In genomic region chr10:100531761-100532160, GRCh38 we compare ENCODE assay signal across 29 cellular contexts. TPM values are rescaled to one million over a fixed set of nuclear protein-coding genes. Genes with fewer than 3 reads are reported as not detected.
A peak's percentile ranks its signal among the peaks of the same experiment; 100 is the strongest.
DNase-seq lines count a peak whose midpoint lies in the region; ATAC-seq and TF ChIP-seq lines count a peak whose summit lies in the region.
"Had no signal": no experiment of that assay in that cellular context is flagged by ENCODE, and none has a peak within 500 bp of the region (broad histone marks: within the 10 kb centered on the region; RNA-seq: fewer than 3 reads in every experiment).

No MANE protein-coding gene starts in this region.

- TF ChIP-seq CTCF in activated CD8-positive, alpha-beta T cell treated with anti-CD3 and anti-CD28 coated beads for 36 hours (IDR thresholded peaks at IDR 0.05): no peak

- POLR2A ChIA-PET in activated CD8-positive, alpha-beta T cell treated with anti-CD3 and anti-CD28 coated beads for 36 hours (lab: Charles Lee): interaction anchor here (0.6 to 1.1 kb wide), 2 partner anchors 35 to 184 kb away, joined by 3 read pairs; no protein-coding TSS in a partner anchor
- POLR2A ChIA-PET in activated CD8-positive, alpha-beta T cell treated with anti-CD3 and anti-CD28 coated beads, Interleukin-2, amount 10 ng/mL, durations not matched to agents 7 days and 5 days (lab: Charles Lee): no interaction called here
- POLR2A ChIA-PET in activated CD4-positive, alpha-beta memory T cell treated with anti-CD3 and anti-CD28 coated beads for 36 hours (lab: Charles Lee): no interaction called here

- intact Hi-C loops in activated CD8-positive, alpha-beta T cell treated with anti-CD3 and anti-CD28 coated beads for 36 hours (cut with micrococcal nuclease): no loop called here
- intact Hi-C loops in activated CD4-positive, alpha-beta memory T cell treated with anti-CD3 and anti-CD28 coated beads for 36 hours (cut with micrococcal nuclease): no loop called here

- CTCF ChIA-PET in activated CD8-positive, alpha-beta T cell treated with anti-CD3 and anti-CD28 coated beads for 36 hours (lab: Charles Lee): interaction anchor here (1.3 to 1.9 kb wide), 2 partner anchors 13 to 185 kb away, joined by 3 to 5 read pairs; partner anchors contain the start of gene SCD
- CTCF ChIA-PET in activated CD8-positive, alpha-beta T cell treated with anti-CD3 and anti-CD28 coated beads, Interleukin-2, amount 10 ng/mL, durations not matched to agents 7 days and 5 days (lab: Charles Lee): interaction anchor here (2.9 kb wide), 1 partner anchor 50 kb away, joined by 10 read pairs; no protein-coding TSS in a partner anchor
- CTCF ChIA-PET in activated CD4-positive, alpha-beta memory T cell treated with anti-CD3 and anti-CD28 coated beads for 36 hours (lab: Charles Lee): interaction anchor here (4.7 kb wide), 1 partner anchor 22 kb away, joined by 46 read pairs; no protein-coding TSS in a partner anchor

- peak; percentile 15 for ATAC-seq in activated CD8-positive, alpha-beta T cell treated with anti-CD3 and anti-CD28 coated beads for 36 hours
- no peak for ATAC-seq in activated CD8-positive, alpha-beta T cell treated with anti-CD3 and anti-CD28 coated beads, Interleukin-2, amount 10 ng/mL, durations not matched to agents 7 days and 5 days
- no peak for ATAC-seq in natural killer cell treated with Interleukin-12 subunit alpha and Interleukin-12 subunit beta and Interleukin-15 and Interleukin-18, amount 100 ng/mL, for 72 hours
- ATAC-seq in HG02588 (IDR thresholded peaks at IDR 0.05; ENCODE audit: unreplicated experiment) (no peak), HG03045 (IDR thresholded peaks at IDR 0.05; ENCODE audit: unreplicated experiment) (no peak)
- ATAC-seq: gastroesophageal sphincter, GM23338, SK-N-SH treated with all-trans-retinoic acid at 6 μM for 48 hours, upper lobe of right lung, WTC11 had no signal

- no peaks in the 10 kb centered on the region for H3K27me3 Mint-ChIP-seq in activated CD8-positive, alpha-beta T cell treated with anti-CD3 and anti-CD28 coated beads for 36 hours
- H3K27me3 Mint-ChIP-seq in activated CD8-positive, alpha-beta T cell treated with anti-CD3 and anti-CD28 coated beads, Interleukin-2, amount 10 ng/mL, durations not matched to agents 7 days and 5 days (ENCODE audit: low read depth): no peaks in the 10 kb centered on the region
- H3K27me3 Mint-ChIP-seq in activated CD4-positive, alpha-beta memory T cell treated with anti-CD3 and anti-CD28 coated beads for 36 hours: no peaks in the 10 kb centered on the region
- H3K27me3 Mint-ChIP-seq in natural killer cell treated with Interleukin-12 subunit alpha and Interleukin-12 subunit beta and Interleukin-15 and Interleukin-18, amount 100 ng/mL, for 72 hours: no peaks in the 10 kb centered on the region
- H3K27me3 Mint-ChIP-seq: B cell; dendritic cell treated with granulocyte-macrophage colony-stimulating factor and Interleukin-4, amounts not matched to agents 40 ng/mL and 50 ng/mL, for 4 days; naive B cell had no signal

- peaks cover 24% of the 10 kb centered on the region for H3K4me1 Mint-ChIP-seq in activated CD8-positive, alpha-beta T cell treated with anti-CD3 and anti-CD28 coated beads for 36 hours (ENCODE audit: low read depth)
- H3K4me1 Mint-ChIP-seq in activated CD8-positive, alpha-beta T cell treated with anti-CD3 and anti-CD28 coated beads, Interleukin-2, amount 10 ng/mL, durations not matched to agents 7 days and 5 days (ENCODE audit: low read depth): peaks cover 35% of the 10 kb centered on the region
- H3K4me1 Mint-ChIP-seq in activated CD4-positive, alpha-beta memory T cell treated with anti-CD3 and anti-CD28 coated beads for 36 hours (ENCODE audit: low read depth): peaks cover 36% of the 10 kb centered on the region
- H3K4me1 Mint-ChIP-seq in natural killer cell treated with Interleukin-12 subunit alpha and Interleukin-12 subunit beta and Interleukin-15 and Interleukin-18, amount 100 ng/mL, for 72 hours (ENCODE audit: low read depth in 2 of 2): peaks cover 23 to 30% of the 10 kb centered on the region in 2 donors

- H3K36me3 Mint-ChIP-seq in activated CD8-positive, alpha-beta T cell treated with anti-CD3 and anti-CD28 coated beads for 36 hours (ENCODE audit: low read depth): peaks cover 25% of the 10 kb centered on the region
- H3K36me3 Mint-ChIP-seq in activated CD8-positive, alpha-beta T cell treated with anti-CD3 and anti-CD28 coated beads, Interleukin-2, amount 10 ng/mL, durations not matched to agents 7 days and 5 days (ENCODE audit: low read depth): peaks cover 22% of the 10 kb centered on the region
- H3K36me3 Mint-ChIP-seq in activated CD4-positive, alpha-beta memory T cell treated with anti-CD3 and anti-CD28 coated beads for 36 hours: peaks cover 19% of the 10 kb centered on the region
- peaks cover 12% of the 10 kb centered on the region for H3K36me3 Mint-ChIP-seq in natural killer cell treated with Interleukin-12 subunit alpha and Interleukin-12 subunit beta and Interleukin-15 and Interleukin-18, amount 100 ng/mL, for 72 hours

- no peaks in the 10 kb centered on the region for H3K9me3 Mint-ChIP-seq in activated CD8-positive, alpha-beta T cell treated with anti-CD3 and anti-CD28 coated beads for 36 hours
- H3K9me3 Mint-ChIP-seq in activated CD8-positive, alpha-beta T cell treated with anti-CD3 and anti-CD28 coated beads, Interleukin-2, amount 10 ng/mL, durations not matched to agents 7 days and 5 days (ENCODE audit: insufficient read depth): no peaks in the 10 kb centered on the region
- H3K9me3 Mint-ChIP-seq in activated CD4-positive, alpha-beta memory T cell treated with anti-CD3 and anti-CD28 coated beads for 36 hours: no peaks in the 10 kb centered on the region
- H3K9me3 Mint-ChIP-seq in natural killer cell treated with Interleukin-12 subunit alpha and Interleukin-12 subunit beta and Interleukin-15 and Interleukin-18, amount 100 ng/mL, for 72 hours: no peaks in the 10 kb centered on the region
- H3K9me3 Mint-ChIP-seq: dendritic cell treated with granulocyte-macrophage colony-stimulating factor and Interleukin-4, amounts not matched to agents 40 ng/mL and 50 ng/mL, for 4 days; GM23338; naive B cell; WTC11 had no signal

- H3K27ac Mint-ChIP-seq in activated CD8-positive, alpha-beta T cell treated with anti-CD3 and anti-CD28 coated beads for 36 hours: peak overlapping the region; percentile 63
- H3K27ac Mint-ChIP-seq in activated CD8-positive, alpha-beta T cell treated with anti-CD3 and anti-CD28 coated beads, Interleukin-2, amount 10 ng/mL, durations not matched to agents 7 days and 5 days: no peak overlapping the region
- peak overlapping the region; percentile 33 for H3K27ac Mint-ChIP-seq in activated CD4-positive, alpha-beta memory T cell treated with anti-CD3 and anti-CD28 coated beads for 36 hours
- H3K27ac Mint-ChIP-seq in natural killer cell treated with Interleukin-12 subunit alpha and Interleukin-12 subunit beta and Interleukin-15 and Interleukin-18, amount 100 ng/mL, for 72 hours: peak overlapping the region in 1 of 2 donors; percentile 80
- H3K27ac Mint-ChIP-seq: B cell; dendritic cell treated with granulocyte-macrophage colony-stimulating factor and Interleukin-4, amounts not matched to agents 40 ng/mL and 50 ng/mL, for 4 days; GM23338; naive B cell; WTC11 had no signal

- H3K4me3 Mint-ChIP-seq in activated CD8-positive, alpha-beta T cell treated with anti-CD3 and anti-CD28 coated beads for 36 hours: no peak overlapping the region
- H3K4me3 Mint-ChIP-seq in activated CD8-positive, alpha-beta T cell treated with anti-CD3 and anti-CD28 coated beads, Interleukin-2, amount 10 ng/mL, durations not matched to agents 7 days and 5 days: no peak overlapping the region
- H3K4me3 Mint-ChIP-seq in activated CD4-positive, alpha-beta memory T cell treated with anti-CD3 and anti-CD28 coated beads for 36 hours: no peak overlapping the region
- peak overlapping the region; percentile 17 for H3K4me3 Mint-ChIP-seq in natural killer cell treated with Interleukin-12 subunit alpha and Interleukin-12 subunit beta and Interleukin-15 and Interleukin-18, amount 100 ng/mL, for 72 hours
- H3K4me3 Mint-ChIP-seq: B cell; dendritic cell treated with granulocyte-macrophage colony-stimulating factor and Interleukin-4, amounts not matched to agents 40 ng/mL and 50 ng/mL, for 4 days; GM23338; WTC11 had no signal

- no peak for DNase-seq in activated CD8-positive, alpha-beta T cell treated with anti-CD3 and anti-CD28 coated beads for 36 hours
- no peak for DNase-seq in activated CD8-positive, alpha-beta T cell treated with anti-CD3 and anti-CD28 coated beads, Interleukin-2, amount 10 ng/mL, durations not matched to agents 7 days and 5 days
- DNase-seq in HT1080 (ENCODE audit: low read depth) (peak; percentile 12), SW 1271 (lab: John Stamatoyannopoulos, UW) (no peak)
- no peak for DNase-seq in activated CD4-positive, alpha-beta memory T cell treated with anti-CD3 and anti-CD28 coated beads for 36 hours
- no peak for DNase-seq in natural killer cell treated with Interleukin-12 subunit alpha and Interleukin-12 subunit beta and Interleukin-15 and Interleukin-18, amount 100 ng/mL, for 72 hours (ENCODE audit: low spot score)
- DNase-seq: activated CD4-positive, alpha-beta T cell treated with anti-CD3 and anti-CD28 coated beads, Interleukin-2, amount 50 U/mL, for 48 hours; activated naive CD4-positive, alpha-beta T cell treated with anti-CD3 and anti-CD28 coated beads, Interleukin-2, amount 50 U/mL, for 16 hours; anterior cingulate cortex; DMS153; esophagus squamous epithelium; GF-D8; Karpas-422; left ventricle myocardium inferior; naive B cell; NCI-H1105 treated with DMSO at 0.1 percent for 48 hours; NCI-H2029; NCI-H748 treated with DMSO at 0.1 percent for 48 hours; small intestine; stimulated activated CD4-positive, alpha-beta T cell treated with anti-CD3 and anti-CD28 coated beads, Interleukin-2, amount 100 ng/mL, for 24 hours; upper lobe of right lung had no signal

RNA-seq across cellular contexts. Expression of gene NDUFB8, which starts 2.1 kb away (rescaled TPM):
- total RNA-seq in activated CD8-positive, alpha-beta T cell treated with anti-CD3 and anti-CD28 coated beads for 36 hours: 100 to 1,000 TPM; 365 to 384 TPM
- 100 to 1,000 TPM; 290 to 293 TPM for total RNA-seq in activated CD8-positive, alpha-beta T cell treated with anti-CD3 and anti-CD28 coated beads, Interleukin-2, amount 10 ng/mL, durations not matched to agents 7 days and 5 days
- 239 and 289 TPM in 2 replicates for total RNA-seq in HT1080 (2014; rRNA removed; shearing (Covaris generic))
- 184 and 229 TPM in 2 replicates for polyA plus RNA-seq in HT1080 (2015; cell fraction: cytosol; rRNA removed)
- polyA plus RNA-seq in HT1080 (2015; cell fraction: nucleus; rRNA removed): 97.1 and 141 TPM in 2 replicates
- 100 to 1,000 TPM; 390 to 404 TPM for total RNA-seq in activated CD4-positive, alpha-beta memory T cell treated with anti-CD3 and anti-CD28 coated beads for 36 hours
- total RNA-seq in natural killer cell treated with Interleukin-12 subunit alpha and Interleukin-12 subunit beta and Interleukin-15 and Interleukin-18, amount 100 ng/mL, for 72 hours: 100 to 1,000 TPM; 165 to 209 TPM

RNA-seq across cellular contexts. Expression of gene HIF1AN, which starts 4.0 kb away (rescaled TPM):
- 10 to 100 TPM; 35.3 to 36.5 TPM for total RNA-seq in activated CD8-positive, alpha-beta T cell treated with anti-CD3 and anti-CD28 coated beads for 36 hours
- total RNA-seq in activated CD8-positive, alpha-beta T cell treated with anti-CD3 and anti-CD28 coated beads, Interleukin-2, amount 10 ng/mL, durations not matched to agents 7 days and 5 days: 10 to 100 TPM; 46.5 to 48.1 TPM
- 9.0 and 9.8 TPM in 2 replicates for total RNA-seq in HT1080 (2014; rRNA removed; shearing (Covaris generic))
- polyA plus RNA-seq in HT1080 (2015; cell fraction: cytosol; rRNA removed): 19.5 and 21.9 TPM in 2 replicates
- polyA plus RNA-seq in HT1080 (2015; cell fraction: nucleus; rRNA removed): 34.0 and 35.5 TPM in 2 replicates
- 10 to 100 TPM; 40.6 to 47.4 TPM for total RNA-seq in activated CD4-positive, alpha-beta memory T cell treated with anti-CD3 and anti-CD28 coated beads for 36 hours
- 10 to 100 TPM; 49.2 to 57.6 TPM for total RNA-seq in natural killer cell treated with Interleukin-12 subunit alpha and Interleukin-12 subunit beta and Interleukin-15 and Interleukin-18, amount 100 ng/mL, for 72 hours

RNA-seq across cellular contexts. Expression of gene SEC31B, which starts 12.1 kb away (rescaled TPM):
- 10 to 100 TPM; 34.2 to 40.6 TPM for total RNA-seq in activated CD8-positive, alpha-beta T cell treated with anti-CD3 and anti-CD28 coated beads for 36 hours
- total RNA-seq in activated CD8-positive, alpha-beta T cell treated with anti-CD3 and anti-CD28 coated beads, Interleukin-2, amount 10 ng/mL, durations not matched to agents 7 days and 5 days: 100 to 1,000 TPM; 164 to 172 TPM
- 0.93 and 1.9 TPM in 2 replicates for total RNA-seq in HT1080 (2014; rRNA removed; shearing (Covaris generic))
- 0.33 and 0.67 TPM in 2 replicates for polyA plus RNA-seq in HT1080 (2015; cell fraction: cytosol; rRNA removed)
- polyA plus RNA-seq in HT1080 (2015; cell fraction: nucleus; rRNA removed): 40.9 and 42.1 TPM in 2 replicates
- 10 to 100 TPM; 44.2 to 47.2 TPM for total RNA-seq in activated CD4-positive, alpha-beta memory T cell treated with anti-CD3 and anti-CD28 coated beads for 36 hours
- total RNA-seq in natural killer cell treated with Interleukin-12 subunit alpha and Interleukin-12 subunit beta and Interleukin-15 and Interleukin-18, amount 100 ng/mL, for 72 hours: 10 to 100 TPM; 22.7 to 62.2 TPM
